ENCODE assay signal across 20 cellular contexts in genomic region chr3:156575661-156576450, GRCh38.
"Had no signal": no experiment of that assay in that cellular context is flagged by ENCODE, and none has a peak within 500 bp of the region (broad histone marks: within the 10 kb centered on the region; RNA-seq: fewer than 3 reads in every experiment).

No MANE protein-coding gene starts in this region.

- DNase-seq: cortex of kidney; effector memory CD4-positive, alpha-beta T cell; heart left ventricle; left colon; left ventricle myocardium superior; mesendoderm; naive B cell; sigmoid colon; stimulated activated CD4-positive, alpha-beta T cell treated with anti-CD3 and anti-CD28 coated beads, Interleukin-2, amount 100 ng/mL, for 24 hours; stimulated activated naive CD4-positive, alpha-beta T cell; thyroid gland; upper lobe of left lung; uterus had no signal

- H3K27ac ChIP-seq: epithelial cell of prostate, esophagus muscularis mucosa, right atrium auricular region, sigmoid colon, skin epidermis, suprapubic skin, thyroid gland, uterus had no signal

- H3K27me3 ChIP-seq: esophagus muscularis mucosa, heart left ventricle, right atrium auricular region, sigmoid colon, suprapubic skin, thyroid gland, upper lobe of left lung, uterus had no signal

- H3K4me3 Mint-ChIP-seq: naive B cell, nephron had no signal

- H3K4me3 ChIP-seq: esophagus muscularis mucosa, heart left ventricle, lung, right atrium auricular region, sigmoid colon, skin epidermis, suprapubic skin, thyroid gland, upper lobe of left lung, uterus had no signal

- ATAC-seq: heart left ventricle, left colon, left ventricle myocardium superior had no signal

- H3K4me1 Mint-ChIP-seq: nephron had no signal

- H3K27ac Mint-ChIP-seq: naive B cell, nephron had no signal

- H3K9me3 Mint-ChIP-seq: nephron had no signal

- H3K9me3 ChIP-seq: esophagus muscularis mucosa, heart left ventricle, right atrium auricular region, sigmoid colon, suprapubic skin, thyroid gland, upper lobe of left lung, uterus had no signal

- H3K36me3 ChIP-seq: esophagus muscularis mucosa, heart left ventricle, right atrium auricular region, sigmoid colon, suprapubic skin, thyroid gland, upper lobe of left lung, uterus had no signal

- H3K4me1 ChIP-seq: esophagus muscularis mucosa, right atrium auricular region, suprapubic skin, thyroid gland, uterus had no signal

- H3K36me3 Mint-ChIP-seq: naive B cell had no signal
